In the genomic region with DNA sequence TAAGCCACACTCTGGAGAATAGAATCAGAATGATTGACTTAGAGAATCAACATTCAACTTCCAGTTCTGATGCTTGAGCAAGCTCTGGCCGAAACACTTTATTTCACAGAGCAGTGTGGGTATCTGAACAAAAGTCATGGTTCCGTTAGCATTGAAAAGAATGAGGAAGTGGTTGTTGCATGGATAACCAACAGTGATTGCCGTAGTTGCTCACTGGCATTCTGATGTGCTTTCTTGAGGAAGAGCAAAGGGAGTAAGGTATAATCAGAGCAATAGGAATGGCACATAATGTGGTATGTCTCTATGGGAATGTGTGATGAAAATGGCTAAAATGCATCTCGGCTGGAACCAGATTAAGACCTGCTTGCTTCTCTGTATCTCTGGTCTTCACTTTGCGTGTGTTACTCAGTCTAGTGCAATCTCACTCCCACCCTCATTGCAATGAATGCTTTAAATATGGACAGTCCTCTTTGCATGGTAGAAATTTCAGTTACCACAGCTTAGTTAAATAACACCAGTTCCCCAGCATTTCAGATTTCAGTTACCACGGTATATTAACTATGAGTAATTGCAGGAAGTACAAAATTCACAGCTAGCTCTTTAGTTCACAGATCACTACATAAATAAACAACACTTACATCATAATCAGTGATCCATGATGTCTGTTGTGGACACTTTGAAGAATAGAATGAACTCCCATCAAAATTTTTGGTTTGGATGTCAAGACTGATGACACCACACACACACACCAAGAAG, we compare ENCODE assay signal across 1 cellular context.
TF ChIP-seq lines count a peak whose summit lies in the region.

No MANE protein-coding gene starts in this region.

TF ChIP-seq in H1, 55 proteins besides CTCF, POLR2A, EP300 and RAD21 (continued from another document):
- TF ChIP-seq, protein P1, sequence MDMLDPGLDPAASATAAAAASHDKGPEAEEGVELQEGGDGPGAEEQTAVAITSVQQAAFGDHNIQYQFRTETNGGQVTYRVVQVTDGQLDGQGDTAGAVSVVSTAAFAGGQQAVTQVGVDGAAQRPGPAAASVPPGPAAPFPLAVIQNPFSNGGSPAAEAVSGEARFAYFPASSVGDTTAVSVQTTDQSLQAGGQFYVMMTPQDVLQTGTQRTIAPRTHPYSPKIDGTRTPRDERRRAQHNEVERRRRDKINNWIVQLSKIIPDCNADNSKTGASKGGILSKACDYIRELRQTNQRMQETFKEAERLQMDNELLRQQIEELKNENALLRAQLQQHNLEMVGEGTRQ (IDR thresholded peaks at IDR 0.05; ENCODE audit: low read length) = no peak
- no peak for TF ChIP-seq POU5F1 (IDR thresholded peaks at IDR 0.05; ENCODE audit: low read depth, low read length)
- TF ChIP-seq, protein P2, sequence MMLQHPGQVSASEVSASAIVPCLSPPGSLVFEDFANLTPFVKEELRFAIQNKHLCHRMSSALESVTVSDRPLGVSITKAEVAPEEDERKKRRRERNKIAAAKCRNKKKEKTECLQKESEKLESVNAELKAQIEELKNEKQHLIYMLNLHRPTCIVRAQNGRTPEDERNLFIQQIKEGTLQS (IDR thresholded peaks at IDR 0.05; ENCODE audit: insufficient read depth, low read depth, low read length) = no peak
- TF ChIP-seq TEAD4 (IDR thresholded peaks at IDR 0.05; ENCODE audit: low read depth, low read length) = no peak
- no peak for TF ChIP-seq TCF12 (IDR thresholded peaks at IDR 0.05; ENCODE audit: low read depth, low read length)
